9 cellular contexts compared by ENCODE assay signal in genomic region chr15:85704720-85705119, GRCh38.
DNase-seq lines count a peak whose midpoint lies in the region; ATAC-seq and TF ChIP-seq lines count a peak whose summit lies in the region.
"Had no signal": no experiment of that assay in that cellular context is flagged by ENCODE, and none has a peak within 500 bp of the region (broad histone marks: within the 10 kb centered on the region; RNA-seq: fewer than 3 reads in every experiment).

No MANE protein-coding gene starts in this region.

- no TSS peak for BruUV-seq in Calu3 (replicated peaks; lab: Mats Ljungman, UMichigan)

- DNase-seq in HFFc6 (no peak), left kidney (ENCODE audit: low read depth, low spot score) (peak; percentile 59), H4 (ENCODE audit: low spot score) (no peak), HuH-7 (ENCODE audit: low spot score) (no peak), Calu3 (no peak)
- no peak for DNase-seq in activated CD8-positive, alpha-beta T cell treated with anti-CD3 and anti-CD28 coated beads, Interleukin-2, amount 10 ng/mL, durations not matched to agents 7 days and 5 days
- DNase-seq in stimulated activated naive CD8-positive, alpha-beta T cell treated with anti-CD3 and anti-CD28 coated beads, Interleukin-15, amount 100 ng/mL, for 72 hours = no peak
- DNase-seq: stimulated activated CD8-positive, alpha-beta memory T cell treated with anti-CD3 and anti-CD28 coated beads, Interleukin-4, amount 100 ng/mL, for 48 hours had no signal

- no peaks in the 10 kb centered on the region for H3K9me3 Mint-ChIP-seq in HFFc6
- H3K9me3 Mint-ChIP-seq in activated CD8-positive, alpha-beta T cell treated with anti-CD3 and anti-CD28 coated beads, Interleukin-2, amount 10 ng/mL, durations not matched to agents 7 days and 5 days (ENCODE audit: insufficient read depth) = no peaks in the 10 kb centered on the region
- no peaks in the 10 kb centered on the region for H3K9me3 Mint-ChIP-seq in stimulated activated naive CD8-positive, alpha-beta T cell treated with anti-CD3 and anti-CD28 coated beads, Interleukin-15, amount 100 ng/mL, for 72 hours
- H3K9me3 Mint-ChIP-seq in Calu3 (ENCODE audit: low read depth, unreplicated experiment) = no peaks in the 10 kb centered on the region

- CTCF ChIA-PET in activated CD8-positive, alpha-beta T cell treated with anti-CD3 and anti-CD28 coated beads, Interleukin-2, amount 10 ng/mL, durations not matched to agents 7 days and 5 days (lab: Charles Lee) = interaction anchor here (1.2 to 6.6 kb wide), 5 partner anchors 13 to 215 kb away, joined by 3 to 79 read pairs (median 5); no protein-coding TSS in a partner anchor
- CTCF ChIA-PET in Calu3 (lab: Charles Lee) = no interaction called here

- ATAC-seq in activated CD8-positive, alpha-beta T cell treated with anti-CD3 and anti-CD28 coated beads, Interleukin-2, amount 10 ng/mL, durations not matched to agents 7 days and 5 days = no peak
- no peak for ATAC-seq in stimulated activated naive CD8-positive, alpha-beta T cell treated with anti-CD3 and anti-CD28 coated beads, Interleukin-15, amount 100 ng/mL, for 72 hours
- ATAC-seq: K562 had no signal

- H3K4me3 Mint-ChIP-seq in HFFc6 (no peak overlapping the region), Calu3 (ENCODE audit: low read depth, unreplicated experiment) (no peak overlapping the region)
- H3K4me3 Mint-ChIP-seq in activated CD8-positive, alpha-beta T cell treated with anti-CD3 and anti-CD28 coated beads, Interleukin-2, amount 10 ng/mL, durations not matched to agents 7 days and 5 days = peak overlapping the region; percentile 36
- peak overlapping the region; percentile 69 to 73 for H3K4me3 Mint-ChIP-seq in stimulated activated naive CD8-positive, alpha-beta T cell treated with anti-CD3 and anti-CD28 coated beads, Interleukin-15, amount 100 ng/mL, for 72 hours

- POLR2A ChIA-PET in activated CD8-positive, alpha-beta T cell treated with anti-CD3 and anti-CD28 coated beads, Interleukin-2, amount 10 ng/mL, durations not matched to agents 7 days and 5 days (lab: Charles Lee) = interaction anchor here (9.4 kb wide), 1 partner anchor 13 kb away, joined by 174 read pairs; no protein-coding TSS in a partner anchor

- intact Hi-C loops in Calu3 (cut with micrococcal nuclease; ENCODE audit: unreplicated experiment) = loop anchor here (10.0 kb wide), 2 partner anchors 220 to 410 kb away; no protein-coding TSS in a partner anchor

- TF ChIP-seq CTCF in HFFc6 (IDR thresholded peaks at IDR 0.05) = no peak
- no peak for TF ChIP-seq CTCF in Calu3 (IDR thresholded peaks at IDR 0.05; ENCODE audit: unreplicated experiment)

- H3K27ac Mint-ChIP-seq in HFFc6 (peak overlapping the region; percentile 70; the same call in 1 of the 2 replicates), Calu3 (ENCODE audit: unreplicated experiment) (no peak overlapping the region)
- peak overlapping the region; percentile 80 for H3K27ac Mint-ChIP-seq in activated CD8-positive, alpha-beta T cell treated with anti-CD3 and anti-CD28 coated beads, Interleukin-2, amount 10 ng/mL, durations not matched to agents 7 days and 5 days
- H3K27ac Mint-ChIP-seq in stimulated activated naive CD8-positive, alpha-beta T cell treated with anti-CD3 and anti-CD28 coated beads, Interleukin-15, amount 100 ng/mL, for 72 hours = peak overlapping the region; percentile 90 to 92

- H3K27me3 Mint-ChIP-seq in HFFc6 (ENCODE audit: insufficient read depth) = peaks cover 2% of the 10 kb centered on the region; the same call in 1 of the 2 replicates
- H3K27me3 Mint-ChIP-seq in activated CD8-positive, alpha-beta T cell treated with anti-CD3 and anti-CD28 coated beads, Interleukin-2, amount 10 ng/mL, durations not matched to agents 7 days and 5 days (ENCODE audit: low read depth) = no peaks in the 10 kb centered on the region
- no peaks in the 10 kb centered on the region for H3K27me3 Mint-ChIP-seq in stimulated activated naive CD8-positive, alpha-beta T cell treated with anti-CD3 and anti-CD28 coated beads, Interleukin-15, amount 100 ng/mL, for 72 hours
- no peaks in the 10 kb centered on the region for H3K27me3 Mint-ChIP-seq in Calu3 (ENCODE audit: unreplicated experiment)

- H3K36me3 Mint-ChIP-seq in HFFc6 (ENCODE audit: low read depth) (peaks cover 9% of the 10 kb centered on the region), Calu3 (ENCODE audit: insufficient read depth, unreplicated experiment) (peaks cover 35% of the 10 kb centered on the region)
- H3K36me3 Mint-ChIP-seq in activated CD8-positive, alpha-beta T cell treated with anti-CD3 and anti-CD28 coated beads, Interleukin-2, amount 10 ng/mL, durations not matched to agents 7 days and 5 days (ENCODE audit: low read depth) = peaks cover 53% of the 10 kb centered on the region

- H3K4me1 Mint-ChIP-seq in HFFc6 (ENCODE audit: low read depth) = peaks cover 45% of the 10 kb centered on the region
- H3K4me1 Mint-ChIP-seq in activated CD8-positive, alpha-beta T cell treated with anti-CD3 and anti-CD28 coated beads, Interleukin-2, amount 10 ng/mL, durations not matched to agents 7 days and 5 days (ENCODE audit: low read depth) = peaks cover 68% of the 10 kb centered on the region
- H3K4me1 Mint-ChIP-seq in stimulated activated naive CD8-positive, alpha-beta T cell treated with anti-CD3 and anti-CD28 coated beads, Interleukin-15, amount 100 ng/mL, for 72 hours = peaks cover 85% of the 10 kb centered on the region
- peaks cover 27% of the 10 kb centered on the region for H3K4me1 Mint-ChIP-seq in Calu3 (ENCODE audit: low read depth, unreplicated experiment)

Comparison
In these comparisons a context has a peak if more than half of its experiments do, and no peak if none do; other contexts are left out.
1. H3K4me3 Mint-ChIP-seq: peak in activated CD8-positive, alpha-beta T cell treated with anti-CD3 and anti-CD28 coated beads, Interleukin-2, amount 10 ng/mL, durations not matched to agents 7 days and 5 days (single experiment) and stimulated activated naive CD8-positive, alpha-beta T cell treated with anti-CD3 and anti-CD28 coated beads, Interleukin-15, amount 100 ng/mL, for 72 hours (2 of 2); none in HFFc6 (single experiment) and Calu3 (single experiment).